17 cellular contexts compared by ENCODE assay signal in the genomic region with DNA sequence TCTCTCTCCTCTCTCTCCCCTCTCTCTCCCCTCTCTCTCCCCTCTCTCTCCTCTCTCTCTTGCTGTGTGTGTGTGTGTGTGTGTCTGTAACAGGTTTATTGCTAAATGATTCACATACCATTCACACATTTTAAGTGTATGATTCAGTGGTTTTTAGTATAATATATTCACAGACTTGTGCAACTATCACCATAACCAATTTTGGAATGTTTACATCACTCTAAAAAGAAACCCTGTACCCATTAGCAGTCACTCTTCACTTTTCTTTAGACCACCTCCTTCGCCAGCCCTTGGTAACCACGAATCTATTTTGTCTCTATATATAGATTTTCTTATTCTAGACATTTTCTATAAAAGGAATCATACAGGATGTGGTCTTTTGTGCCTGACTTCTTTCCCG. TPM values are rescaled to one million over a fixed set of nuclear protein-coding genes. Genes with fewer than 3 reads are reported as not detected.
A peak's percentile ranks its signal among the peaks of the same experiment; 100 is the strongest.
DNase-seq lines count a peak whose midpoint lies in the region; ATAC-seq and TF ChIP-seq lines count a peak whose summit lies in the region.
"Had no signal": no experiment of that assay in that cellular context is flagged by ENCODE, and none has a peak within 500 bp of the region (broad histone marks: within the 10 kb centered on the region; RNA-seq: fewer than 3 reads in every experiment).

No MANE protein-coding gene starts in this region.

- no peaks in the 10 kb centered on the region for H3K9me3 ChIP-seq in ovary
- H3K9me3 ChIP-seq: right atrium auricular region, tibial artery had no signal

- POLR2A ChIA-PET in activated B cell treated with CpG ODN at 0.5 μM for 24 hours (lab: Charles Lee), result no interaction called here

- intact Hi-C loops in activated B cell treated with CpG ODN at 0.5 μM for 24 hours (cut with micrococcal nuclease), result no loop called here
- intact Hi-C loops in ovary (cut with DNase I), result no loop called here

- CTCF ChIA-PET in activated naive CD4-positive, alpha-beta T cell treated with anti-CD3 and anti-CD28 coated beads, Interleukin-2, amount 10 ng/mL, durations not matched to agents 7 days and 5 days (lab: Charles Lee), result no interaction called here
- CTCF ChIA-PET in activated B cell treated with CpG ODN at 0.5 μM for 24 hours (lab: Charles Lee), result no interaction called here

- no peak for DNase-seq in activated naive CD4-positive, alpha-beta T cell treated with anti-CD3 and anti-CD28 coated beads, Interleukin-2, amount 10 ng/mL, durations not matched to agents 7 days and 5 days
- DNase-seq in activated naive CD4-positive, alpha-beta T cell (lab: John Stamatoyannopoulos, UW), result no peak
- DNase-seq in activated B cell treated with CpG ODN at 0.5 μM for 24 hours, result no peak
- peak; percentile 45 for DNase-seq in fibroblast of gingiva (ENCODE audit: low read depth)
- DNase-seq in stimulated activated naive CD8-positive, alpha-beta T cell treated with anti-CD3 and anti-CD28 coated beads, Interleukin-15, amount 100 ng/mL, for 72 hours, result no peak
- no peak for DNase-seq in ovary
- no peak for DNase-seq in middle frontal gyrus (ENCODE audit: extremely low spot score, low spot score)
- DNase-seq: activated T-cell treated with anti-CD3 and anti-CD28 coated beads, Interleukin-2, amount 50 U/mL, for 1 hour; C1 segment of cervical spinal cord; NCI-H2029 treated with DMSO at 0.1 percent for 48 hours; tibial artery had no signal

- 85 to 89% (median 87%) methylated on average over 3 of the region's 3 CpGs for WGBS in ovary, 3 donors

- no peak overlapping the region for H3K27ac ChIP-seq in ovary
- H3K27ac ChIP-seq: right atrium auricular region, tibial artery had no signal

- H3K27me3 Mint-ChIP-seq in activated naive CD4-positive, alpha-beta T cell treated with anti-CD3 and anti-CD28 coated beads, Interleukin-2, amount 10 ng/mL, durations not matched to agents 7 days and 5 days, result peaks cover 36% of the 10 kb centered on the region
- H3K27me3 Mint-ChIP-seq in activated B cell treated with CpG ODN at 0.5 μM for 24 hours, result peaks cover 5% of the 10 kb centered on the region
- peaks cover 21% of the 10 kb centered on the region for H3K27me3 Mint-ChIP-seq in stimulated activated naive CD8-positive, alpha-beta T cell treated with anti-CD3 and anti-CD28 coated beads, Interleukin-15, amount 100 ng/mL, for 72 hours

- no peak for ATAC-seq in activated B cell treated with CpG ODN at 0.5 μM for 24 hours (ENCODE audit: low read depth)
- peak; percentile 33 for ATAC-seq in stimulated activated naive CD8-positive, alpha-beta T cell treated with anti-CD3 and anti-CD28 coated beads, Interleukin-15, amount 100 ng/mL, for 72 hours
- no peak for ATAC-seq in HG02870 (IDR thresholded peaks at IDR 0.05; ENCODE audit: unreplicated experiment)

- no peak for TF ChIP-seq POLR2A in ovary (IDR thresholded peaks at IDR 0.05)

- no peaks in the 10 kb centered on the region for H3K27me3 ChIP-seq in ovary
- H3K27me3 ChIP-seq: right atrium auricular region, tibial artery had no signal

- no peak overlapping the region for H3K4me3 ChIP-seq in ovary
- H3K4me3 ChIP-seq: right atrium auricular region, tibial artery had no signal

- no peaks in the 10 kb centered on the region for H3K36me3 ChIP-seq in ovary

- TF ChIP-seq CTCF in activated B cell treated with CpG ODN at 0.5 μM for 24 hours (IDR thresholded peaks at IDR 0.05), result no peak
- no peak for TF ChIP-seq CTCF in ovary (IDR thresholded peaks at IDR 0.05)

- H3K9me3 Mint-ChIP-seq in activated naive CD4-positive, alpha-beta T cell treated with anti-CD3 and anti-CD28 coated beads, Interleukin-2, amount 10 ng/mL, durations not matched to agents 7 days and 5 days, result peaks cover 8% of the 10 kb centered on the region
- no peaks in the 10 kb centered on the region for H3K9me3 Mint-ChIP-seq in activated B cell treated with CpG ODN at 0.5 μM for 24 hours
- peaks cover 6% of the 10 kb centered on the region in 2 donors for H3K9me3 Mint-ChIP-seq in stimulated activated naive CD8-positive, alpha-beta T cell treated with anti-CD3 and anti-CD28 coated beads, Interleukin-15, amount 100 ng/mL, for 72 hours
- H3K9me3 Mint-ChIP-seq: dendritic cell treated with granulocyte-macrophage colony-stimulating factor and Interleukin-4, amounts not matched to agents 40 ng/mL and 50 ng/mL, for 4 days had no signal

- no peaks in the 10 kb centered on the region for H3K4me1 ChIP-seq in ovary (ENCODE audit: insufficient read depth)
- H3K4me1 ChIP-seq: tibial artery had no signal

- no peak for TF ChIP-seq EP300 in ovary (IDR thresholded peaks at IDR 0.05)

- peaks cover 28% of the 10 kb centered on the region for H3K4me1 Mint-ChIP-seq in activated naive CD4-positive, alpha-beta T cell treated with anti-CD3 and anti-CD28 coated beads, Interleukin-2, amount 10 ng/mL, durations not matched to agents 7 days and 5 days
- peaks cover 20% of the 10 kb centered on the region for H3K4me1 Mint-ChIP-seq in activated B cell treated with CpG ODN at 0.5 μM for 24 hours
- peaks cover 29% of the 10 kb centered on the region for H3K4me1 Mint-ChIP-seq in stimulated activated naive CD8-positive, alpha-beta T cell treated with anti-CD3 and anti-CD28 coated beads, Interleukin-15, amount 100 ng/mL, for 72 hours

- H3K4me3 Mint-ChIP-seq in activated naive CD4-positive, alpha-beta T cell treated with anti-CD3 and anti-CD28 coated beads, Interleukin-2, amount 10 ng/mL, durations not matched to agents 7 days and 5 days, result no peak overlapping the region
- no peak overlapping the region for H3K4me3 Mint-ChIP-seq in activated B cell treated with CpG ODN at 0.5 μM for 24 hours
- peak overlapping the region in 1 of 2 donors; percentile 57 for H3K4me3 Mint-ChIP-seq in stimulated activated naive CD8-positive, alpha-beta T cell treated with anti-CD3 and anti-CD28 coated beads, Interleukin-15, amount 100 ng/mL, for 72 hours
- H3K4me3 Mint-ChIP-seq: dendritic cell treated with granulocyte-macrophage colony-stimulating factor and Interleukin-4, amounts not matched to agents 40 ng/mL and 50 ng/mL, for 4 days had no signal

- H3K36me3 Mint-ChIP-seq in activated naive CD4-positive, alpha-beta T cell treated with anti-CD3 and anti-CD28 coated beads, Interleukin-2, amount 10 ng/mL, durations not matched to agents 7 days and 5 days, result peaks cover 3% of the 10 kb centered on the region
- no peaks in the 10 kb centered on the region for H3K36me3 Mint-ChIP-seq in activated B cell treated with CpG ODN at 0.5 μM for 24 hours (ENCODE audit: low read depth)

- H3K27ac Mint-ChIP-seq in activated naive CD4-positive, alpha-beta T cell treated with anti-CD3 and anti-CD28 coated beads, Interleukin-2, amount 10 ng/mL, durations not matched to agents 7 days and 5 days, result peak overlapping the region; percentile 87
- H3K27ac Mint-ChIP-seq in activated B cell treated with CpG ODN at 0.5 μM for 24 hours, result peak overlapping the region; percentile 20
- peak overlapping the region; percentile 92 to 95 for H3K27ac Mint-ChIP-seq in stimulated activated naive CD8-positive, alpha-beta T cell treated with anti-CD3 and anti-CD28 coated beads, Interleukin-15, amount 100 ng/mL, for 72 hours
- H3K27ac Mint-ChIP-seq: dendritic cell treated with granulocyte-macrophage colony-stimulating factor and Interleukin-4, amounts not matched to agents 40 ng/mL and 50 ng/mL, for 4 days had no signal

RNA-seq across cellular contexts. Expression of gene THNSL2, which starts 11.4 kb away (rescaled TPM):
- 1.8 TPM in 2 replicates for total RNA-seq in activated B cell treated with CpG ODN at 0.5 μM for 24 hours
- 10 to 100 TPM; 15.7 to 26.3 (median 23.2) TPM for total RNA-seq in ovary
- 10 to 100 TPM; 26.3 to 42.1 TPM for polyA plus RNA-seq in ovary
- total RNA-seq: HepG2 had no signal
- polyA plus RNA-seq: HepG2 had no signal

RNA-seq across cellular contexts. Expression of gene FABP1, which starts 53.6 kb away (rescaled TPM):
- total RNA-seq in activated B cell treated with CpG ODN at 0.5 μM for 24 hours (not detected in 2 replicates), ovary (1 to 10 TPM in 2 of 7 donors, under 1 TPM in 1, not detected in 4; 0.50 to 1.9 (median 1.3) TPM)
- under 1 TPM in 1 of 2 donors, not detected in 1; 0.46 TPM for polyA plus RNA-seq in ovary
- total RNA-seq: mononuclear cell; right atrium auricular region; T-helper 2 cell treated with Interferon-gamma antibody and Interleukin-4, amounts not matched to agents 100 ng/mL and 5 ng/mL, for 36 hours had no signal

Comparison
In these comparisons a context has a peak if more than half of its experiments do, and no peak if none do; other contexts are left out.
1. H3K27ac Mint-ChIP-seq: peak in every context shown above with its lines; median percentile 94 in stimulated activated naive CD8-positive, alpha-beta T cell treated with anti-CD3 and anti-CD28 coated beads, Interleukin-15, amount 100 ng/mL, for 72 hours; 87 in activated naive CD4-positive, alpha-beta T cell treated with anti-CD3 and anti-CD28 coated beads, Interleukin-2, amount 10 ng/mL, durations not matched to agents 7 days and 5 days; 20 in activated B cell treated with CpG ODN at 0.5 μM for 24 hours.